18 cellular contexts compared by ENCODE assay signal in the genomic region with DNA sequence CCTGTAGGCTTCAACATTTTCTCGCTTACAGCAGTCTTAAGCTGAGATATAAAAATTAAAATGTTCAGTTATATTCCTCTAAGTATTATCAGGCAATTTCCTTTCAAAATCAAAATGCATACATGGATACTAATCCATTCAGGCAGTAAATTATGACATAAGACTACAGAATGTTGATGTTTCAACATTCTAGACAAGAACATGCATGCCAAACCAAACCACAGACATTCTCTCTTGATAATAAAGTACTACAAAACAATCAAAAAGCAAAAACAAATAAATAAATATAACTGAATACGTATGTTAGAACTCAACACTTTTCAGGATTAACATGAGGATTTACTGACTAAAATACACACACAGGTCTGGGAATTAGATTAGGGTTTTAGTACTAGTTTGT.
A peak's percentile ranks its signal among the peaks of the same experiment; 100 is the strongest.
DNase-seq lines count a peak whose midpoint lies in the region; ATAC-seq, FAIRE-seq and TF ChIP-seq lines count a peak whose summit lies in the region.
"Had no signal": no experiment of that assay in that cellular context is flagged by ENCODE, and none has a peak within 500 bp of the region (broad histone marks: within the 10 kb centered on the region; RNA-seq: fewer than 3 reads in every experiment).

No MANE protein-coding gene starts in this region.

- FAIRE-seq in D721Med (lab: Jason Lieb, UNC) (peak; percentile 6), islet of Langerhans (lab: Jason Lieb, UNC) (peak; percentile 24)
- FAIRE-seq: HepG2 had no signal

- H3K27me3 ChIP-seq in RWPE2 (ENCODE audit: insufficient read depth, poor library complexity, severe bottlenecking): no peaks in the 10 kb centered on the region
- H3K27me3 ChIP-seq: Peyer's patch had no signal

- no peaks in the 10 kb centered on the region for H3K9me3 ChIP-seq in RWPE2 (ENCODE audit: severe bottlenecking)
- H3K9me3 ChIP-seq: Peyer's patch had no signal

- TF ChIP-seq CTCF in D721Med (IDR thresholded peaks at IDR 0.05; ENCODE audit: insufficient read depth, missing control alignments) (no peak), RWPE2 (IDR thresholded peaks at IDR 0.05; ENCODE audit: poor library complexity, severe bottlenecking) (no peak)

- no peak for DNase-seq in D721Med (ENCODE audit: insufficient read length, low spot score)
- DNase-seq in RWPE2 (ENCODE audit: low spot score): no peak
- peak; percentile 45 for DNase-seq in epithelial cell of prostate (ENCODE audit: low read depth, low spot score)
- DNase-seq in activated CD4-positive, CD25-positive, alpha-beta regulatory T cell treated with anti-CD3 and anti-CD28 coated beads, Interleukin-2, amount 50 U/mL, for 72 hours: no peak
- DNase-seq in NCI-H2227 (lab: John Stamatoyannopoulos, UW; ENCODE audit: unreplicated experiment): no peak
- no peak for DNase-seq in NCI-H1436 (lab: John Stamatoyannopoulos, UW)
- DNase-seq: COR-L47, MM.1S, NCI-H1930, NCI-H2171 treated with DMSO at 0.1 percent for 48 hours, NCI-H510A, Peyer's patch, SHP77 treated with DMSO at 0.1 percent for 48 hours had no signal

- H3K4me3 ChIP-seq in RWPE2 (ENCODE audit: severe bottlenecking): no peak overlapping the region
- H3K4me3 ChIP-seq: GM12878, Peyer's patch had no signal

- H3K4me1 ChIP-seq in RWPE2 (ENCODE audit: insufficient read depth, poor library complexity, severe bottlenecking): peaks cover 10% of the 10 kb centered on the region

- peak; percentile 57; the same call in 2 of the 3 replicates for ATAC-seq in RWPE2 (ENCODE audit: low read depth)
- no peak for ATAC-seq in GM18517 (IDR thresholded peaks at IDR 0.05; ENCODE audit: unreplicated experiment)
- ATAC-seq: GM12878, HepG2 had no signal

- peak overlapping the region; percentile 2 for H3K27ac ChIP-seq in RWPE2 (ENCODE audit: poor library complexity, severe bottlenecking)
- peak overlapping the region; percentile 17 for H3K27ac ChIP-seq in epithelial cell of prostate
- H3K27ac ChIP-seq: KMS-11, Peyer's patch had no signal

- H3K36me3 ChIP-seq in RWPE2 (ENCODE audit: low read depth): peaks cover 100% of the 10 kb centered on the region
